21 cellular contexts compared by ENCODE assay signal in genomic region chr22:47457021-47457420, GRCh38.
DNase-seq lines count a peak whose midpoint lies in the region; ATAC-seq and TF ChIP-seq lines count a peak whose summit lies in the region.
"Had no signal": no experiment of that assay in that cellular context is flagged by ENCODE, and none has a peak within 500 bp of the region (broad histone marks: within the 10 kb centered on the region; RNA-seq: fewer than 3 reads in every experiment).

No MANE protein-coding gene starts in this region.

- H3K4me1 Mint-ChIP-seq in activated naive CD4-positive, alpha-beta T cell treated with anti-CD3 and anti-CD28 coated beads, Interleukin-2, amount 10 ng/mL, durations not matched to agents 7 days and 5 days, result no peaks in the 10 kb centered on the region
- H3K4me1 Mint-ChIP-seq in T-helper 17 cell, result peaks cover 2% of the 10 kb centered on the region
- H3K4me1 Mint-ChIP-seq: CD14-positive monocyte had no signal

- no peaks in the 10 kb centered on the region for H3K4me1 ChIP-seq in vagina
- H3K4me1 ChIP-seq: A549; BE2C; BLaER1 treated with 17β-estradiol and CSF1 and Interleukin-3, amounts not matched to agents 10 nM and 100 nM; Caco-2 had no signal

- no peaks in the 10 kb centered on the region for H3K36me3 ChIP-seq in vagina
- H3K36me3 ChIP-seq: BE2C; BLaER1 treated with 17β-estradiol and CSF1 and Interleukin-3, amounts not matched to agents 10 nM and 100 nM had no signal

- H3K27me3 ChIP-seq in vagina, result no peaks in the 10 kb centered on the region
- H3K27me3 ChIP-seq: BE2C; BLaER1 treated with 17β-estradiol and CSF1 and Interleukin-3, amounts not matched to agents 10 nM and 100 nM had no signal

- no peak overlapping the region for H3K27ac ChIP-seq in vagina
- H3K27ac ChIP-seq: A549; BLaER1 treated with 17β-estradiol and CSF1 and Interleukin-3, amounts not matched to agents 10 nM and 100 nM had no signal

- H3K9me3 Mint-ChIP-seq in activated naive CD4-positive, alpha-beta T cell treated with anti-CD3 and anti-CD28 coated beads, Interleukin-2, amount 10 ng/mL, durations not matched to agents 7 days and 5 days, result no peaks in the 10 kb centered on the region

- no peak overlapping the region for H3K4me3 Mint-ChIP-seq in activated naive CD4-positive, alpha-beta T cell treated with anti-CD3 and anti-CD28 coated beads, Interleukin-2, amount 10 ng/mL, durations not matched to agents 7 days and 5 days
- no peak overlapping the region for H3K4me3 Mint-ChIP-seq in T-helper 17 cell
- H3K4me3 Mint-ChIP-seq: CD14-positive monocyte; CD4-positive, alpha-beta T cell had no signal

- no peak for TF ChIP-seq CTCF in vagina (IDR thresholded peaks at IDR 0.05)

- H3K4me3 ChIP-seq in vagina, result no peak overlapping the region
- H3K4me3 ChIP-seq: A549; BLaER1 treated with 17β-estradiol and CSF1 and Interleukin-3, amounts not matched to agents 10 nM and 100 nM had no signal

- H3K9me3 ChIP-seq in vagina (no peaks in the 10 kb centered on the region), T-helper 17 cell (ENCODE audit: control insufficient read depth, low read length, poor library complexity, severe bottlenecking) (no peaks in the 10 kb centered on the region)
- H3K9me3 ChIP-seq: BE2C, Caco-2 had no signal

- ATAC-seq in GM21423 (IDR thresholded peaks at IDR 0.05; ENCODE audit: unreplicated experiment) (no peak), T-helper 17 cell (no peak)
- ATAC-seq: A549 had no signal

- no peak for TF ChIP-seq POLR2A in vagina (IDR thresholded peaks at IDR 0.05)

- intact Hi-C loops in vagina (cut with DNase I), result no loop called here

- H3K36me3 Mint-ChIP-seq in activated naive CD4-positive, alpha-beta T cell treated with anti-CD3 and anti-CD28 coated beads, Interleukin-2, amount 10 ng/mL, durations not matched to agents 7 days and 5 days, result no peaks in the 10 kb centered on the region
- no peaks in the 10 kb centered on the region for H3K36me3 Mint-ChIP-seq in T-helper 17 cell (ENCODE audit: low read depth)
- H3K36me3 Mint-ChIP-seq: CD14-positive monocyte had no signal

- no peak overlapping the region for H3K27ac Mint-ChIP-seq in activated naive CD4-positive, alpha-beta T cell treated with anti-CD3 and anti-CD28 coated beads, Interleukin-2, amount 10 ng/mL, durations not matched to agents 7 days and 5 days
- H3K27ac Mint-ChIP-seq in T-helper 17 cell, result no peak overlapping the region
- H3K27ac Mint-ChIP-seq: CD4-positive, alpha-beta T cell had no signal

- CTCF ChIA-PET in activated naive CD4-positive, alpha-beta T cell treated with anti-CD3 and anti-CD28 coated beads, Interleukin-2, amount 10 ng/mL, durations not matched to agents 7 days and 5 days (lab: Charles Lee), result no interaction called here

- DNase-seq in COLO668 (lab: John Stamatoyannopoulos, UW; ENCODE audit: unreplicated experiment) (peak; percentile 60), iPS-NIHi7 (ENCODE audit: extremely low spot score) (peak; percentile 2), mucosa of gallbladder (ENCODE audit: low spot score) (peak; percentile 6), vagina (ENCODE audit: extremely low spot score in 2 of 2) (peak; percentile 54 to 85), T-helper 17 cell (no peak)
- DNase-seq in activated naive CD4-positive, alpha-beta T cell treated with anti-CD3 and anti-CD28 coated beads, Interleukin-2, amount 10 ng/mL, durations not matched to agents 7 days and 5 days, result no peak
- DNase-seq: 8988T; ACHN; AML-193; BE2C; Caco-2; CD4-positive, alpha-beta T cell; DMS153; DND-41; GOT3; H7; HCEC 1CT had no signal

- H3K27me3 Mint-ChIP-seq in activated naive CD4-positive, alpha-beta T cell treated with anti-CD3 and anti-CD28 coated beads, Interleukin-2, amount 10 ng/mL, durations not matched to agents 7 days and 5 days, result no peaks in the 10 kb centered on the region
- H3K27me3 Mint-ChIP-seq in T-helper 17 cell, result peaks cover 6% of the 10 kb centered on the region
- H3K27me3 Mint-ChIP-seq: CD4-positive, alpha-beta T cell had no signal

Comparison
In these comparisons a context has a peak if more than half of its experiments do, and no peak if none do; other contexts are left out.
1. DNase-seq: peak in COLO668 (single experiment), iPS-NIHi7 (single experiment), mucosa of gallbladder (single experiment) and vagina (2 of 2); none in activated naive CD4-positive, alpha-beta T cell treated with anti-CD3 and anti-CD28 coated beads, Interleukin-2, amount 10 ng/mL, durations not matched to agents 7 days and 5 days (single experiment) and T-helper 17 cell (0 of 3).